18 cellular contexts compared by ENCODE assay signal in genomic region chr13:73898276-73898675, GRCh38.
A peak's percentile ranks its signal among the peaks of the same experiment; 100 is the strongest.
DNase-seq lines count a peak whose midpoint lies in the region; ATAC-seq and TF ChIP-seq lines count a peak whose summit lies in the region.
"Had no signal": no experiment of that assay in that cellular context is flagged by ENCODE, and none has a peak within 500 bp of the region (broad histone marks: within the 10 kb centered on the region; RNA-seq: fewer than 3 reads in every experiment).

No MANE protein-coding gene starts in this region.

- H3K9me3 ChIP-seq in CD4-positive, alpha-beta T cell (ENCODE audit: control insufficient read depth, low read length), result no peaks in the 10 kb centered on the region
- no peaks in the 10 kb centered on the region for H3K9me3 ChIP-seq in T-helper 17 cell (ENCODE audit: control insufficient read depth, low read length, poor library complexity, severe bottlenecking)
- H3K9me3 ChIP-seq: spleen had no signal

- POLR2A ChIA-PET in CD4-positive, alpha-beta T cell (lab: Charles Lee), result no interaction called here
- POLR2A ChIA-PET in WTC11 (lab: Charles Lee), result no interaction called here

- no peak for ATAC-seq in CD4-positive, alpha-beta T cell (ENCODE audit: poor library complexity)
- ATAC-seq in T-helper 17 cell (no peak), naive B cell (ENCODE audit: low read depth in 2 of 2) (no peak), WTC11 (no peak), GM21390 (IDR thresholded peaks at IDR 0.05; ENCODE audit: unreplicated experiment) (no peak)
- ATAC-seq: left ventricle myocardium superior had no signal

- peak overlapping the region; percentile 2 for H3K27ac Mint-ChIP-seq in CD4-positive, alpha-beta T cell
- H3K27ac Mint-ChIP-seq in T-helper 17 cell (peak overlapping the region; percentile 67), naive B cell (peak overlapping the region in 4 of 6 donors; percentile 1 to 55 (median 22)), WTC11 (no peak overlapping the region)
- H3K27ac Mint-ChIP-seq: activated T-helper 2 cell treated with anti-CD3 and anti-CD28 coated beads, Interferon-gamma antibody, Interleukin-2, Interleukin-4, amounts not matched to agents 10 μg/mL and 5 μg/mL and 100 μg/mL, durations not matched to agents 14 hours and 24 hours and 36 hours; B cell; type B pancreatic cell had no signal

- H3K4me3 ChIP-seq in HFF-Myc (replicated peaks; ENCODE audit: low read depth, low read length), result no peak overlapping the region
- H3K4me3 ChIP-seq: cardiac muscle cell, spleen had no signal

- no peak for DNase-seq in CD4-positive, alpha-beta T cell
- peak; percentile 39 for DNase-seq in HFF-Myc (ENCODE audit: extremely low read depth, low read depth)
- DNase-seq in T-helper 17 cell, result no peak
- DNase-seq in naive B cell, result no peak
- no peak for DNase-seq in stimulated activated CD4-positive, alpha-beta T cell treated with anti-CD3 and anti-CD28 coated beads, Interleukin-1b, Interleukin-23, amount 100 ng/mL, for 48 hours
- no peak for DNase-seq in WTC11 (ENCODE audit: low spot score)
- DNase-seq: GDM1, immature natural killer cell, KBM-7, left ventricle myocardium superior, NCI-H1930, nucleus accumbens, spleen had no signal

- H3K36me3 Mint-ChIP-seq in CD4-positive, alpha-beta T cell (ENCODE audit: low read depth), result peaks cover 38% of the 10 kb centered on the region
- peaks cover 5% of the 10 kb centered on the region for H3K36me3 Mint-ChIP-seq in T-helper 17 cell (ENCODE audit: low read depth)
- H3K36me3 Mint-ChIP-seq in naive B cell, result peaks cover 0 to 9% of the 10 kb centered on the region in 2 donors
- H3K36me3 Mint-ChIP-seq in WTC11, result no peaks in the 10 kb centered on the region
- H3K36me3 Mint-ChIP-seq: immature natural killer cell, type B pancreatic cell had no signal

- H3K27me3 ChIP-seq in CD4-positive, alpha-beta T cell (ENCODE audit: control insufficient read depth, insufficient read depth, low read length), result no peaks in the 10 kb centered on the region
- H3K27me3 ChIP-seq: cardiac muscle cell, spleen had no signal

- CTCF ChIA-PET in CD4-positive, alpha-beta T cell (lab: Charles Lee), result no interaction called here
- CTCF ChIA-PET in WTC11 (lab: Charles Lee), result no interaction called here

- H3K4me3 Mint-ChIP-seq in CD4-positive, alpha-beta T cell, result no peak overlapping the region
- no peak overlapping the region for H3K4me3 Mint-ChIP-seq in T-helper 17 cell
- H3K4me3 Mint-ChIP-seq in naive B cell, result no peak overlapping the region
- H3K4me3 Mint-ChIP-seq in WTC11, result no peak overlapping the region
- H3K4me3 Mint-ChIP-seq: B cell, immature natural killer cell, type B pancreatic cell had no signal

- intact Hi-C loops in CD4-positive, alpha-beta T cell (cut with DNase I, micrococcal nuclease), result no loop called here

- H3K27ac ChIP-seq in CD4-positive, alpha-beta T cell (ENCODE audit: low read depth, low read length), result no peak overlapping the region
- H3K27ac ChIP-seq: cardiac muscle cell, spleen had no signal

- H3K27me3 Mint-ChIP-seq in CD4-positive, alpha-beta T cell, result no peaks in the 10 kb centered on the region
- H3K27me3 Mint-ChIP-seq in T-helper 17 cell, result no peaks in the 10 kb centered on the region
- no peaks in the 10 kb centered on the region for H3K27me3 Mint-ChIP-seq in naive B cell
- H3K27me3 Mint-ChIP-seq in WTC11 (ENCODE audit: low read depth), result peaks cover 20% of the 10 kb centered on the region
- H3K27me3 Mint-ChIP-seq: B cell, type B pancreatic cell had no signal

- TF ChIP-seq CTCF in CD4-positive, alpha-beta T cell (IDR thresholded peaks at IDR 0.05), result no peak
- TF ChIP-seq CTCF in HFF-Myc (IDR thresholded peaks at IDR 0.05; ENCODE audit: low read depth, low read length, missing control alignments) (no peak), WTC11 (IDR thresholded peaks at IDR 0.05) (no peak)

- no peaks in the 10 kb centered on the region for H3K9me3 Mint-ChIP-seq in CD4-positive, alpha-beta T cell
- H3K9me3 Mint-ChIP-seq in naive B cell (no peaks in the 10 kb centered on the region), WTC11 (no peaks in the 10 kb centered on the region)
- H3K9me3 Mint-ChIP-seq: activated T-helper 2 cell treated with anti-CD3 and anti-CD28 coated beads, Interferon-gamma antibody, Interleukin-2, Interleukin-4, amounts not matched to agents 10 μg/mL and 5 μg/mL and 100 μg/mL, durations not matched to agents 14 hours and 24 hours and 36 hours; immature natural killer cell had no signal

- peaks cover 82% of the 10 kb centered on the region for H3K4me1 Mint-ChIP-seq in CD4-positive, alpha-beta T cell (ENCODE audit: low read depth)
- H3K4me1 Mint-ChIP-seq in T-helper 17 cell, result peaks cover 37% of the 10 kb centered on the region
- H3K4me1 Mint-ChIP-seq in naive B cell, result peaks cover 27 to 53% (median 30%) of the 10 kb centered on the region in 3 donors
- peaks cover 10% of the 10 kb centered on the region for H3K4me1 Mint-ChIP-seq in WTC11

TF ChIP-seq in WTC11, 78 proteins besides CTCF, POLR2A, EP300 and RAD21 (continues in another document):
- TF ChIP-seq IRF2 (CRISPR knock-in tag; IDR thresholded peaks at IDR 0.05; ENCODE audit: borderline replicate concordance, low read depth), result no peak
- no peak for TF ChIP-seq ZNF232 (CRISPR knock-in tag; IDR thresholded peaks at IDR 0.05)
- no peak for TF ChIP-seq ERG (CRISPR knock-in tag; IDR thresholded peaks at IDR 0.05)
- no peak for TF ChIP-seq ZNF425 (CRISPR knock-in tag; conservative IDR thresholded peaks at IDR 0.05)
- TF ChIP-seq ZNF263 (CRISPR knock-in tag; IDR thresholded peaks at IDR 0.05; ENCODE audit: low read depth), result no peak
- TF ChIP-seq E2F5 (CRISPR knock-in tag; IDR thresholded peaks at IDR 0.05), result no peak
- no peak for TF ChIP-seq NFYB (CRISPR knock-in tag; conservative IDR thresholded peaks at IDR 0.05; ENCODE audit: low read depth)
- no peak for TF ChIP-seq FOXK1 (CRISPR knock-in tag; IDR thresholded peaks at IDR 0.05)
- no peak for TF ChIP-seq ZNF317 (CRISPR knock-in tag; IDR thresholded peaks at IDR 0.05; ENCODE audit: borderline replicate concordance, low read depth)
